In the genomic region with DNA sequence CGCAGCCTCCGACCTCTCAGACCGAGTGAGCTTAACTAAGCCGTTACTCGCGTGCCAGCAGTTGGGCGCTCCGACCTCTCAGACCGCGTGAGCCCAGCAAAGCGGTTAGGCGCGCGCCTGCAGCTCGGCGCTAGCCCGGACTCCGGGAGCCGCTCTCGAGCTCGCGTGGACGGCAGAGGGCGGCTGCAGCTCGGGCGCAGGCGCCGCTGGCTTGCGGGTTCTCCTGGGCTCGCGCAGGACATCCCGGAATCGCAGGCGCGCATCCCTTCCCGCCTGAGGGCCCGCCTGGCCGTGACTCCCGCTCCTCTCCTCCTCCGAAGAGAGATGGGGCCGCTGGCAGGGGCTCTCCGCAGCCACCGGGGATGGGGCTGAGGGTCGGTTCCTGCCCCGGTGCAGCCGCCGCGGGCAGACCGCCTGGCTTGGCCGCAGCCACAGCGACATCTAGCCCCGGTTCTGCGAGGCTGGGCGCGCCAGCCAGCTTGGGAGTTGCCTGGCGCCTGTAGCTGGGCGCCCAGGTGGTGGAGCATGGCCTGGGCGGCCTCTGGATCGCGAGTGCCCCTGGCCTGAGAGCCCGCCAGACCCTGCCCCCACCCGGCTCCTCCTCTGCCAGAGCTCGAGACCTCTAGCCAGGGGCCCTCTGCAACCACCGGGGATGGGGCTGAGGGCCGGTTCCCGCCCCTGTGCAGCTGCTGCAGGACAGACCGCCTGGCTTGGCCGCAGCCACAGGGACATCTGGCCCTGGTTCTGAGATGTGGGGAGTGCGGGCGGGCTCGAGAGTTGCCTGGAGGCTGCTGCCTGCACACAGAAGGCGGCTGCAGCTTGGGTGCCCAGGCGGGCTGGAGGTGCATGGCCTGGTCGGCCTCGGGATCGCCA, we compare ENCODE assay signal across 8 cellular contexts.
DNase-seq lines count a peak whose midpoint lies in the region; TF ChIP-seq lines count a peak whose summit lies in the region.
"Not testable (repeated sequence)": the region's sequence is repeated elsewhere in the genome, so short reads cannot be mapped to it uniquely, and the experiment has no call there.

No MANE protein-coding gene starts in this region.

- intact Hi-C loops in stomach (cut with DNase I; ENCODE audit: low total_unique reads): not testable (repeated sequence)

- H3K27ac ChIP-seq in effector memory CD4-positive, alpha-beta T cell (ENCODE audit: insufficient read depth, low read length, poor library complexity, severe bottlenecking); stomach: not testable (repeated sequence)

- TF ChIP-seq POLR2A in stomach (IDR thresholded peaks at IDR 0.05): not testable (repeated sequence)

- peak; percentile 1 for DNase-seq in DMS114 treated with DMSO at 0.1 percent for 48 hours (lab: John Stamatoyannopoulos, UW; ENCODE audit: unreplicated experiment)
- peak; percentile 2 for DNase-seq in NCI-H1048 (lab: John Stamatoyannopoulos, UW)
- peak; percentile 17 for DNase-seq in SKM-1 treated with dmso at 0.1 percent for 144 hours (lab: John Stamatoyannopoulos, UW; ENCODE audit: unreplicated experiment)
- peak; percentile 44 for DNase-seq in activated effector memory CD4-positive, alpha-beta T cell treated with Interleukin-2 at 50 U/mL for 16 hours
- peak; percentile 10 to 22 (median 20) for DNase-seq in effector memory CD4-positive, alpha-beta T cell
- peak; percentile 51 for DNase-seq in inferior parietal cortex (ENCODE audit: extremely low spot score)
- DNase-seq in progenitor cell of endocrine pancreas (ENCODE audit: low spot score, unreplicated experiment): peak; percentile 50
- peak; percentile 74 for DNase-seq in stomach

- H3K4me3 Mint-ChIP-seq in progenitor cell of endocrine pancreas (ENCODE audit: low read depth): peak overlapping the region; percentile 68

- peaks cover 66% of the 10 kb centered on the region for H3K27me3 Mint-ChIP-seq in progenitor cell of endocrine pancreas

- not testable (repeated sequence) for H3K36me3 Mint-ChIP-seq in progenitor cell of endocrine pancreas (ENCODE audit: insufficient read depth)

- not testable (repeated sequence) for H3K4me1 Mint-ChIP-seq in progenitor cell of endocrine pancreas (ENCODE audit: low read depth)

- H3K36me3 ChIP-seq in effector memory CD4-positive, alpha-beta T cell (ENCODE audit: control insufficient read depth, insufficient read depth, low read length); stomach: not testable (repeated sequence)

- peak; percentile 31 for TF ChIP-seq CTCF in progenitor cell of endocrine pancreas (IDR thresholded peaks at IDR 0.05; ENCODE audit: unreplicated experiment)
- not testable (repeated sequence) for TF ChIP-seq CTCF in stomach (IDR thresholded peaks at IDR 0.05)

- 2 to 4% (median 3%) methylated on average over 12 to 74 of the region's 76 CpGs for WGBS in stomach, 5 donors

- not testable (repeated sequence) for H3K9me3 Mint-ChIP-seq in progenitor cell of endocrine pancreas (ENCODE audit: low read depth)

- peaks cover 28% of the 10 kb centered on the region for H3K27me3 ChIP-seq in effector memory CD4-positive, alpha-beta T cell (replicated peaks; ENCODE audit: control insufficient read depth, insufficient read depth, low read length, poor library complexity, severe bottlenecking)
- H3K27me3 ChIP-seq in stomach: peaks cover 0 to 67% (median 36%) of the 10 kb centered on the region in 3 donors

- not testable (repeated sequence) for H3K4me1 ChIP-seq in effector memory CD4-positive, alpha-beta T cell (ENCODE audit: control insufficient read depth, insufficient read depth, low read length, poor library complexity, severe bottlenecking)
- H3K4me1 ChIP-seq in stomach: peaks cover 18 to 21% (median 18%) of the 10 kb centered on the region in 4 donors

- H3K9me3 ChIP-seq in effector memory CD4-positive, alpha-beta T cell (ENCODE audit: control insufficient read depth, low read length); stomach: not testable (repeated sequence)

- peak overlapping the region; percentile 51 for H3K4me3 ChIP-seq in effector memory CD4-positive, alpha-beta T cell (ENCODE audit: insufficient read depth, low read depth, low read length, poor library complexity, severe bottlenecking)
- H3K4me3 ChIP-seq in stomach: peak overlapping the region; percentile 34 to 45 (median 40)

- TF ChIP-seq EP300 in stomach (IDR thresholded peaks at IDR 0.05): not testable (repeated sequence)

- peak overlapping the region; percentile 52 for H3K27ac Mint-ChIP-seq in progenitor cell of endocrine pancreas

Comparison
In these comparisons a context has a peak if more than half of its experiments do, and no peak if none do; other contexts are left out.
1. DNase-seq: peak in every context shown above with its lines; median percentile 74 in stomach; 51 in inferior parietal cortex; 50 in progenitor cell of endocrine pancreas; 44 in activated effector memory CD4-positive, alpha-beta T cell treated with Interleukin-2 at 50 U/mL for 16 hours; 20 in effector memory CD4-positive, alpha-beta T cell; 17 in SKM-1 treated with dmso at 0.1 percent for 144 hours; 2 in NCI-H1048; 1 in DMS114 treated with DMSO at 0.1 percent for 48 hours.